Comparison of ENCODE assay signal across 8 cellular contexts in genomic region chr5:177071671-177072385, GRCh38. TPM values are rescaled to one million over a fixed set of nuclear protein-coding genes. Genes with fewer than 3 reads are reported as not detected.
DNase-seq lines count a peak whose midpoint lies in the region; ATAC-seq and TF ChIP-seq lines count a peak whose summit lies in the region.

No MANE protein-coding gene starts in this region.

- no peak overlapping the region for H3K4me2 ChIP-seq in KMS-11

- H3K4me3 Mint-ChIP-seq in activated T-cell treated with anti-CD3 and anti-CD28 coated beads, Interleukin-2, amount 50 U/mL, for 24 hours = no peak overlapping the region

- H4K20me1 ChIP-seq in KMS-11 (ENCODE audit: insufficient read depth) = no peaks in the 10 kb centered on the region

- no peak overlapping the region for H3K27ac ChIP-seq in KMS-11
- H3K27ac ChIP-seq in Peyer's patch = peak overlapping the region in 1 of 4 donors; percentile 66
- H3K27ac ChIP-seq in neutrophil = no peak overlapping the region
- H3K27ac ChIP-seq in thyroid gland = no peak overlapping the region

- DNase-seq in C1 segment of cervical spinal cord (lab: John Stamatoyannopoulos, UW) (peak in 10 of 14 donors; percentile 9 to 41 (median 19)), Peyer's patch (peak in 2 of 3 donors; percentile 79 to 93), fibroblast of peridontal ligament (ENCODE audit: extremely low read depth) (peak; percentile 90), thyroid gland (peak; percentile 65 to 72)
- DNase-seq in activated T-cell treated with anti-CD3 and anti-CD28 coated beads, Interleukin-2, amount 50 U/mL, for 24 hours = peak; percentile 44

- intact Hi-C loops in thyroid gland (cut with DNase I) = no loop called here

- peak; percentile 75 for ATAC-seq in GM19372 (IDR thresholded peaks at IDR 0.05; ENCODE audit: low read depth, unreplicated experiment)

- WGBS in thyroid gland, 2 donors = 15 to 17% methylated on average over 6 of the region's 6 CpGs

- H3K27me3 Mint-ChIP-seq in activated T-cell treated with anti-CD3 and anti-CD28 coated beads, Interleukin-2, amount 50 U/mL, for 24 hours = no peaks in the 10 kb centered on the region

- no peak overlapping the region for H3K27ac Mint-ChIP-seq in activated T-cell treated with anti-CD3 and anti-CD28 coated beads, Interleukin-2, amount 50 U/mL, for 24 hours

- H2AFZ ChIP-seq in KMS-11 (ENCODE audit: low read depth) = no peak overlapping the region

- H3K36me3 ChIP-seq in KMS-11 (ENCODE audit: insufficient read depth) (no peaks in the 10 kb centered on the region), Peyer's patch (no peaks in the 10 kb centered on the region), neutrophil (peaks cover 20% of the 10 kb centered on the region), thyroid gland (no peaks in the 10 kb centered on the region)

- TF ChIP-seq CTCF in KMS-11 (conservative IDR thresholded peaks at IDR 0.05; ENCODE audit: low read depth, low read length) = peak; percentile 82
- TF ChIP-seq CTCF in Peyer's patch (IDR thresholded peaks at IDR 0.05) = peak; percentile 85 to 97 (median 92)
- TF ChIP-seq CTCF in neutrophil (IDR thresholded peaks at IDR 0.05) = peak; percentile 83
- peak; percentile 70 to 89 (median 78) for TF ChIP-seq CTCF in thyroid gland (IDR thresholded peaks at IDR 0.05)

- H3K4me3 ChIP-seq in KMS-11 (IDR thresholded peaks at IDR 0.05; ENCODE audit: insufficient read depth, low read depth, low read length) = no peak overlapping the region
- H3K4me3 ChIP-seq in Peyer's patch = no peak overlapping the region
- H3K4me3 ChIP-seq in neutrophil (ENCODE audit: low read depth in 1 of 2, low read length in 1 of 2) = no peak overlapping the region
- no peak overlapping the region for H3K4me3 ChIP-seq in thyroid gland (replicated peaks in 1 of 3)

- H3K9me3 Mint-ChIP-seq in activated T-cell treated with anti-CD3 and anti-CD28 coated beads, Interleukin-2, amount 50 U/mL, for 24 hours = no peaks in the 10 kb centered on the region

- no peaks in the 10 kb centered on the region for H3K79me2 ChIP-seq in KMS-11 (ENCODE audit: insufficient read depth, low read depth)

- no peak for TF ChIP-seq POLR2A in Peyer's patch (IDR thresholded peaks at IDR 0.05)
- TF ChIP-seq POLR2A in thyroid gland (IDR thresholded peaks at IDR 0.05) = no peak

- H3K36me3 Mint-ChIP-seq in activated T-cell treated with anti-CD3 and anti-CD28 coated beads, Interleukin-2, amount 50 U/mL, for 24 hours (ENCODE audit: low read depth) = peaks cover 32% of the 10 kb centered on the region

- H3K4me1 ChIP-seq in KMS-11 (ENCODE audit: low read depth, poor library complexity, severe bottlenecking) = no peaks in the 10 kb centered on the region
- peaks cover 0 to 11% (median 0%) of the 10 kb centered on the region in 4 donors for H3K4me1 ChIP-seq in Peyer's patch
- no peaks in the 10 kb centered on the region for H3K4me1 ChIP-seq in neutrophil (ENCODE audit: control insufficient read depth in 1 of 2, insufficient read depth in 1 of 2, low read depth in 1 of 2, low read length in 1 of 2)
- peaks cover 0 to 2% of the 10 kb centered on the region in 2 donors for H3K4me1 ChIP-seq in thyroid gland

- H3K9ac ChIP-seq in KMS-11 = no peak overlapping the region

- H3K9me3 ChIP-seq in Peyer's patch (no peaks in the 10 kb centered on the region), neutrophil (no peaks in the 10 kb centered on the region), thyroid gland (no peaks in the 10 kb centered on the region)

- H3K27me3 ChIP-seq in KMS-11 (ENCODE audit: insufficient read depth, low read depth) (no peaks in the 10 kb centered on the region), Peyer's patch (no peaks in the 10 kb centered on the region), neutrophil (no peaks in the 10 kb centered on the region), thyroid gland (no peaks in the 10 kb centered on the region)

- peaks cover 3% of the 10 kb centered on the region for H3K4me1 Mint-ChIP-seq in activated T-cell treated with anti-CD3 and anti-CD28 coated beads, Interleukin-2, amount 50 U/mL, for 24 hours (ENCODE audit: low read depth)

RNA-seq across cellular contexts. Expression of gene FGFR4, which starts 14.9 kb away (rescaled TPM):
- total RNA-seq in Peyer's patch (100 to 1,000 TPM in 1 of 4 donors, 10 to 100 TPM in 3; 43.0 to 264 (median 72.3) TPM), thyroid gland (1 to 10 TPM in 2 of 4 donors, under 1 TPM in 1, not detected in 1; 0.49 to 1.2 (median 1.1) TPM)

RNA-seq across cellular contexts. Expression of gene ZNF346, which starts 49.3 kb away (rescaled TPM):
- total RNA-seq in Peyer's patch (10 to 100 TPM; 15.9 to 27.3 (median 20.0) TPM), thyroid gland (10 to 100 TPM; 23.6 to 34.8 (median 26.2) TPM)

Comparison
In these comparisons a context has a peak if more than half of its experiments do, and no peak if none do; other contexts are left out.
1. DNase-seq: peak in every context shown above with its lines; median percentile 90 in fibroblast of peridontal ligament; 86 in Peyer's patch; 68 in thyroid gland; 44 in activated T-cell treated with anti-CD3 and anti-CD28 coated beads, Interleukin-2, amount 50 U/mL, for 24 hours; 19 in C1 segment of cervical spinal cord.
2. RNA of gene FGFR4, which starts 14.9 kb away (total RNA-seq): 43.0 to 264 TPM in Peyer's patch; 0.49 to 1.2 TPM in thyroid gland; every median in the first group is over 10 times any median in the second.
3. Peak in every context shown above with its lines, with median percentiles within 50 percentile points of each other: CTCF ChIP-seq.